In the genomic region with DNA sequence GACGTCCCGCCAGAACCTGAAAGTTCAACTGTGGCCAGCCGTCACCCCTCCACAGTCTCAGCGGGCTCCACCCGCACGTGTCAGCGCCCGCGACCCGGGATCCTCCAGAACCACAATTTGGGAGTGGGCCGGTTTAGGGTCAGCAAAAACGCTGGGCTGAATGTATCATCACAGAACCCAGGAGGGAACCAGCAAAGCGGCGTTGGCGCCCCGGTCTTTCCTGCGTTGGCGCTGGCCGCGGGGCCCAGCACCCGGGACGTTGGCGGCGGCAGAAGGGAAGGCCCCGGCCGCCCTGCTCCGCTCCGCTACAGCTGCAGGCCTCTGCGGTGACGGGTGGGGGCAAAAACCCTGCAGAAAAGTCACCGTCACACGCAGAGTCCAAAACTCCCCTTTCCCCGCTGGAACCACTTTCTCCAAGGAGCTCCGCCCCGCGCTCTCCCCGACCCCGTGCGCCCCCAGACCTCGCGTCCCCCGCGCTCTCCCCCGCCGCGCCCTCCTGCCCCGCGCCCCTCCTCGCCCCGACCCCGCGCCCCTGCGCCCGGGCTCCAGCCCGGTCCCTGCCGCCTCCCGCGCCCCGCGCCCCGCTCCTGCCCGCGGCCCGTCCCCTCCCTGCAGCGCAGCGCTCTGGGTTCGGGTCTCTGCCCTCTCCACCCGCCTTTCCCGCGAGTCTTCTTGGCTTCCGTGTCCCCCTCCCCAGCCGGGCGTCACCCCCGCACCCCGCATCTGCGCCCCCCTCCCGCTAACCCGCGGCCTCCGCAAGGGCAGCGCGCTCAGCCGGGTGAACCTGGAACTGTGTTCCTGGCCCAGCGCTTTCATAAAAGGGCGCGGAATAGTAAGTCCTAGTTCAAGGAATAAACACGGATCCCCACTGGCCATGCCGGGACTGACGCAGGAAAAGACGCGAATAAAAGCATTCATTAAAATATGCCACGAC, we compare ENCODE assay signal across 1 cellular context.
TF ChIP-seq lines count a peak whose summit lies in the region.

No MANE protein-coding gene starts in this region.

TF ChIP-seq in liver, 16 proteins besides CTCF, POLR2A, EP300 and RAD21 (continued from another document):
- TF ChIP-seq FOXA2 (IDR thresholded peaks at IDR 0.05): no peak
